In genomic region chr12:389138-390096, GRCh38 we compare ENCODE assay signal across 1 cellular context.
TF ChIP-seq lines count a peak whose summit lies in the region.

Gene KDM5A (minus strand): TSS chr12:389320. CDS start chr12:389091, 229 bp downstream.

TF ChIP-seq in HepG2, 621 proteins besides CTCF, POLR2A, EP300 and RAD21 (continued from another document and continues in another):
- no peak for TF ChIP-seq ZNF407 (CRISPR knock-in tag; IDR thresholded peaks at IDR 0.05; ENCODE audit: not compliant biosample characterization)
- TF ChIP-seq ATF1 (CRISPR knock-in tag; IDR thresholded peaks at IDR 0.05), result peak; percentile 93
- 0 out of 2 replicates have a peak, but pooled peaks have one; percentile 38 for TF ChIP-seq MAF1 (CRISPR knock-in tag; IDR thresholded peaks at IDR 0.05; ENCODE audit: borderline replicate concordance)
- TF ChIP-seq BRF2 (CRISPR knock-in tag; IDR thresholded peaks at IDR 0.05), result 0 out of 2 replicates have a peak, but pooled peaks have one; percentile 18
- TF ChIP-seq FOXA1 (IDR thresholded peaks at IDR 0.05), result no peak
- no peak for TF ChIP-seq FOXA1 (CRISPR knock-in tag; IDR thresholded peaks at IDR 0.05)
- no peak for TF ChIP-seq ZBTB43 (CRISPR knock-in tag; conservative IDR thresholded peaks at IDR 0.05)
- TF ChIP-seq ZBTB7B (CRISPR knock-in tag; IDR thresholded peaks at IDR 0.05), result 0 out of 2 replicates have a peak, but pooled peaks have one; percentile 39
- TF ChIP-seq HMGXB3 (CRISPR knock-in tag; IDR thresholded peaks at IDR 0.05; ENCODE audit: borderline replicate concordance), result peak; percentile 74
- TF ChIP-seq KMT2A (CRISPR knock-in tag; IDR thresholded peaks at IDR 0.05), result peak; percentile 81
- TF ChIP-seq ZNF484 (CRISPR knock-in tag; IDR thresholded peaks at IDR 0.05; ENCODE audit: borderline replicate concordance, low read depth), result no peak
- no peak for TF ChIP-seq ZNF10 (CRISPR knock-in tag; IDR thresholded peaks at IDR 0.05; ENCODE audit: borderline replicate concordance, low read depth)
- no peak for TF ChIP-seq CBX2 (IDR thresholded peaks at IDR 0.05; ENCODE audit: low read depth, low read length)
- no peak for TF ChIP-seq CBX2 (CRISPR knock-in tag; IDR thresholded peaks at IDR 0.05; ENCODE audit: low read depth)
- 0 out of 2 replicates have a peak, but pooled peaks have one; percentile 35 for TF ChIP-seq RARA (CRISPR knock-in tag; IDR thresholded peaks at IDR 0.05)
- peak; percentile 49; the same call in 1 of the 2 replicates for TF ChIP-seq NR2F6 (IDR thresholded peaks at IDR 0.05)
- peak; percentile 59; the same call in 1 of the 2 replicates for TF ChIP-seq NR2F6 (CRISPR knock-in tag; IDR thresholded peaks at IDR 0.05)
- no peak for TF ChIP-seq ZBTB1 (CRISPR knock-in tag; IDR thresholded peaks at IDR 0.05; ENCODE audit: borderline replicate concordance)
- no peak for TF ChIP-seq MED1 (CRISPR knock-in tag; IDR thresholded peaks at IDR 0.05)
- TF ChIP-seq ZFP36L1 (CRISPR knock-in tag; IDR thresholded peaks at IDR 0.05), result peak; percentile 58; the same call in 1 of the 2 replicates
- TF ChIP-seq POLR2AphosphoS5 (IDR thresholded peaks at IDR 0.05; ENCODE audit: low read depth, low read length), result peak; percentile 84
- no peak for TF ChIP-seq SIX1 (CRISPR knock-in tag; IDR thresholded peaks at IDR 0.05; ENCODE audit: borderline replicate concordance)
- TF ChIP-seq ZNF335 (CRISPR knock-in tag; IDR thresholded peaks at IDR 0.05), result peak; percentile 40; the same call in 1 of the 2 replicates
- no peak for TF ChIP-seq RNF2 (conservative IDR thresholded peaks at IDR 0.05; ENCODE audit: low read depth)
- TF ChIP-seq ZGPAT (CRISPR knock-in tag; IDR thresholded peaks at IDR 0.05), result peak; percentile 74; the same call in 1 of the 2 replicates
- no peak for TF ChIP-seq NBN (conservative IDR thresholded peaks at IDR 0.05)
- TF ChIP-seq MEIS1 (CRISPR knock-in tag; IDR thresholded peaks at IDR 0.05; ENCODE audit: borderline replicate concordance), result no peak
- TF ChIP-seq MXD4 (CRISPR knock-in tag; IDR thresholded peaks at IDR 0.05), result no peak
- no peak for TF ChIP-seq CHCHD3 (CRISPR knock-in tag; IDR thresholded peaks at IDR 0.05)
- no peak for TF ChIP-seq TMF1 (CRISPR knock-in tag; IDR thresholded peaks at IDR 0.05; ENCODE audit: low read depth)
- TF ChIP-seq ZNF577 (CRISPR knock-in tag; IDR thresholded peaks at IDR 0.05; ENCODE audit: borderline replicate concordance, low read depth), result no peak
- TF ChIP-seq TRIM22 (IDR thresholded peaks at IDR 0.05), result no peak
- no peak for TF ChIP-seq PLRG1 (conservative IDR thresholded peaks at IDR 0.05)
- TF ChIP-seq ZFY (CRISPR knock-in tag; IDR thresholded peaks at IDR 0.05), result peak; percentile 60
- no peak; the same call in 1 of the 2 replicates for TF ChIP-seq SP140L (CRISPR knock-in tag; IDR thresholded peaks at IDR 0.05; ENCODE audit: borderline replicate concordance)
- TF ChIP-seq ZFP90 (CRISPR knock-in tag; IDR thresholded peaks at IDR 0.05; ENCODE audit: borderline replicate concordance), result no peak
- TF ChIP-seq IKZF1 (IDR thresholded peaks at IDR 0.05), result no peak
- peak; percentile 83 for TF ChIP-seq ZNF772 (CRISPR knock-in tag; IDR thresholded peaks at IDR 0.05)
- TF ChIP-seq ZNF724P (CRISPR knock-in tag; IDR thresholded peaks at IDR 0.05; ENCODE audit: borderline replicate concordance), result 0 out of 2 replicates have a peak, but pooled peaks have one; percentile 5
- peak; percentile 82 for TF ChIP-seq ZMYM4 (CRISPR knock-in tag; IDR thresholded peaks at IDR 0.05)
- no peak; the same call in 1 of the 2 replicates for TF ChIP-seq ZNF431 (CRISPR knock-in tag; IDR thresholded peaks at IDR 0.05; ENCODE audit: borderline replicate concordance, low read depth)
- no peak; the same call in 1 of the 2 replicates for TF ChIP-seq DNMT3B (CRISPR knock-in tag; conservative IDR thresholded peaks at IDR 0.05)
- peak; percentile 88 for TF ChIP-seq SP4 (CRISPR knock-in tag; IDR thresholded peaks at IDR 0.05)
